Comparison of ENCODE assay signal across 8 cellular contexts in the genomic region with DNA sequence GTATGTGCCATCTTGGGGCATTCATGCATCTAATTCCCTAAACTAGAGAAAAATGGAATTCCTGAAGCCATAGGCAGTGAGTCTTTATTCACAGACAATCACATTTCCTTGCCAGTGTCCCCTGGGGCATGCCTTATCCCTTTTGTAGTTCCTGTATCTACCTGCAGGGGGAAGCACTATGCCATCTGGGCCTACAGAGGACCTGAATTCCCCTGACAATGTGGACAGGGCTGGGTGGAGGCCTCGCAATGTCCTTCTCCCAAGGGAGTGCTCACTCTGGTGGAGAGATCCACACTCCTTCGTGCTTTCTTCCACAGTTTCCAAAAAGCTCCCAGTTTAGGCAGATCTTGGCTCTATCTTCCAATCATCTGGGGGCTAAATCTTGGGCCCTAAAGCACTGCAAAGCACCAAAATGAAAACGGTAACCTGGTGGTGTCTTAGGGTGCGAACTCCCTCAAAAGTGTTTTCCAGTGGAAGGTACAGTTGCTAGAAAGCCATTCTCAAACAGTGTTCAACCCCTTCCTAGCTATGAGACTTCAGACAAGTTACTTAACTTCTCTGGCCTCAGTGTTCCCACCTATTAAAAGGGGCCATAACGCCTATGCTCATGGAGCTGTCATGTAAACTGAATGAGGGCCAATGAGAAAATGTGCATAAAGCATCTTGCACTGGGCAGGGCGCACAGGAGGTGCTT. TPM values are rescaled to one million over a fixed set of nuclear protein-coding genes. Genes with fewer than 3 reads are reported as not detected.
DNase-seq lines count a peak whose midpoint lies in the region; ATAC-seq, FAIRE-seq and TF ChIP-seq lines count a peak whose summit lies in the region.

No MANE protein-coding gene starts in this region.

- H3K27me3 Mint-ChIP-seq in activated CD8-positive, alpha-beta T cell treated with anti-CD3 and anti-CD28 coated beads for 36 hours, result no peaks in the 10 kb centered on the region

- H3K79me1 ChIP-seq in H1 (ENCODE audit: low read depth, low read length), result no peaks in the 10 kb centered on the region

- no peak overlapping the region for H3K27ac ChIP-seq in H1 (ENCODE audit: low read depth, low read length)

- H3K9me3 Mint-ChIP-seq in activated CD8-positive, alpha-beta T cell treated with anti-CD3 and anti-CD28 coated beads for 36 hours, result no peaks in the 10 kb centered on the region

- no peak for TF ChIP-seq POLR2A in H1 (IDR thresholded peaks at IDR 0.05; ENCODE audit: control extremely low read depth in 1 of 2, low read depth in 2 of 2, low read length in 2 of 2)

- H4K91ac ChIP-seq in H1 (replicated peaks; ENCODE audit: insufficient read length, low read length), result no peak overlapping the region

- POLR2A ChIA-PET in activated CD8-positive, alpha-beta T cell treated with anti-CD3 and anti-CD28 coated beads for 36 hours (lab: Charles Lee), result interaction anchor here (0.7 kb wide), 1 partner anchor 20 kb away, joined by 3 read pairs; no protein-coding TSS in a partner anchor
- POLR2A ChIA-PET in H1 (lab: Charles Lee; ENCODE audit: partially characterized antibody), result interaction anchor here (0.7 to 1.8 kb wide), 3 partner anchors 10 to 125 kb away, joined by 3 to 5 read pairs (median 4); no protein-coding TSS in a partner anchor

- no peak overlapping the region for H2BK5ac ChIP-seq in H1 (ENCODE audit: low read depth, low read length)

- H4K8ac ChIP-seq in H1 (ENCODE audit: extremely low read depth, insufficient read depth, low read length), result no peak overlapping the region

- TF ChIP-seq CTCF in activated CD8-positive, alpha-beta T cell treated with anti-CD3 and anti-CD28 coated beads for 36 hours (IDR thresholded peaks at IDR 0.05), result peak; percentile 87
- peak; percentile 70 to 86 (median 81) for TF ChIP-seq CTCF in H1 (IDR thresholded peaks at IDR 0.05; ENCODE audit: control extremely low read depth in 1 of 3, insufficient read depth in 1 of 3, low read depth in 1 of 3, low read length in 3 of 3)

- no peaks in the 10 kb centered on the region; the same call in 1 of the 2 replicates for H3K23me2 ChIP-seq in H1 (ENCODE audit: low read depth, low read length)

- H2BK12ac ChIP-seq in H1 (ENCODE audit: low read depth, low read length), result no peak overlapping the region

- H3K4me3 ChIP-seq in H1 (ENCODE audit: extremely low read depth in 1 of 4, insufficient read depth in 2 of 4, low read depth in 3 of 4, low read length in 4 of 4), result no peak overlapping the region

- ATAC-seq in GM18517 (IDR thresholded peaks at IDR 0.05; ENCODE audit: unreplicated experiment) (peak; percentile 52), HG03378 (IDR thresholded peaks at IDR 0.05; ENCODE audit: unreplicated experiment) (peak; percentile 44)
- ATAC-seq in activated CD8-positive, alpha-beta T cell treated with anti-CD3 and anti-CD28 coated beads for 36 hours, result peak; percentile 78

- no peaks in the 10 kb centered on the region for H3K9me3 ChIP-seq in H1 (ENCODE audit: insufficient read depth in 2 of 2, low read depth in 1 of 2, low read length in 1 of 2)

- intact Hi-C loops in activated CD8-positive, alpha-beta T cell treated with anti-CD3 and anti-CD28 coated beads for 36 hours (cut with micrococcal nuclease), result loop anchor here (1.0 kb wide), 1 partner anchor 166 kb away; no protein-coding TSS in a partner anchor

- no peaks in the 10 kb centered on the region for H3K36me3 ChIP-seq in H1 (ENCODE audit: control insufficient read depth in 2 of 4, insufficient read depth in 4 of 4, low read length in 3 of 4)

- no peaks in the 10 kb centered on the region for H4K20me1 ChIP-seq in H1 (replicated peaks in 1 of 2; ENCODE audit: control insufficient read depth in 1 of 2, insufficient read depth in 2 of 2, low read length in 2 of 2)

- H3K4me1 Mint-ChIP-seq in activated CD8-positive, alpha-beta T cell treated with anti-CD3 and anti-CD28 coated beads for 36 hours (ENCODE audit: low read depth), result peaks cover 27% of the 10 kb centered on the region

- no peak overlapping the region for H2BK20ac ChIP-seq in H1 (ENCODE audit: low read length)

- peak; percentile 48 for FAIRE-seq in H1 (lab: Jason Lieb, UNC)

- H3K23ac ChIP-seq in H1 (ENCODE audit: insufficient read length), result no peak overlapping the region

- H3K4me3 Mint-ChIP-seq in activated CD8-positive, alpha-beta T cell treated with anti-CD3 and anti-CD28 coated beads for 36 hours, result no peak overlapping the region

- no peak overlapping the region for H2BK120ac ChIP-seq in H1 (replicated peaks; ENCODE audit: low read depth, low read length)

- H3K14ac ChIP-seq in H1 (ENCODE audit: insufficient read length), result no peak overlapping the region

- peak; percentile 83 to 86 for TF ChIP-seq RAD21 in H1 (IDR thresholded peaks at IDR 0.05 in 1 of 2, conservative IDR thresholded peaks at IDR 0.05 in 1 of 2; ENCODE audit: low read depth in 2 of 2, low read length in 2 of 2)

- H3K56ac ChIP-seq in H1 (replicated peaks; ENCODE audit: insufficient read length, low read depth, low read length), result no peak overlapping the region

- no peak overlapping the region for H2BK15ac ChIP-seq in H1 (ENCODE audit: low read length)

- no peak overlapping the region for H4K5ac ChIP-seq in H1 (ENCODE audit: insufficient read length, low read depth, low read length)

- H3K18ac ChIP-seq in H1 (ENCODE audit: extremely low read depth, low read length), result no peak overlapping the region

- H2AK5ac ChIP-seq in H1 (ENCODE audit: low read depth, low read length), result no peak overlapping the region

- no peaks in the 10 kb centered on the region for H3K27me3 ChIP-seq in H1 (replicated peaks in 1 of 4; ENCODE audit: control insufficient read depth in 3 of 4, extremely low read depth in 1 of 4, insufficient read depth in 3 of 4, low read length in 3 of 4)

- no peak overlapping the region for H2AFZ ChIP-seq in H1 (ENCODE audit: low read length)

- no peaks in the 10 kb centered on the region for H3K36me3 Mint-ChIP-seq in activated CD8-positive, alpha-beta T cell treated with anti-CD3 and anti-CD28 coated beads for 36 hours (ENCODE audit: low read depth)

- 70% methylated on average over 6 of the region's 6 CpGs; no CpG with 5 or more reads in 1 of the 2 experiments for WGBS in H1 (ENCODE audit: extremely low coverage in 1 of 2, insufficient coverage in 1 of 2, insufficient read length in 1 of 2, insufficient replicate concordance in 2 of 2, low coverage in 1 of 2, low lambda C conversion rate in 2 of 2, missing lambda C conversion rate in 1 of 2), 2 experiments

- CTCF ChIA-PET in activated CD8-positive, alpha-beta T cell treated with anti-CD3 and anti-CD28 coated beads for 36 hours (lab: Charles Lee), result interaction anchor here (0.7 to 6.8 kb wide), 23 partner anchors 11 to 174 kb away, joined by 3 to 95 read pairs (median 3); partner anchors contain the start of genes ATP6V1G1 and WHRN
- CTCF ChIA-PET in H1 (lab: Charles Lee; ENCODE audit: partially characterized antibody), result interaction anchor here (0.6 to 7.1 kb wide), 47 partner anchors 7 to 419 kb away, joined by 3 to 89 read pairs (median 5); partner anchors contain the start of gene WHRN

- TF ChIP-seq EP300 in H1 (IDR thresholded peaks at IDR 0.05; ENCODE audit: borderline replicate concordance in 1 of 2, low read depth in 2 of 2, low read length in 2 of 2), result no peak

- H3K79me2 ChIP-seq in H1 (ENCODE audit: control insufficient read depth in 1 of 2, insufficient read depth in 2 of 2, low read length in 2 of 2), result no peaks in the 10 kb centered on the region

- H3K27ac Mint-ChIP-seq in activated CD8-positive, alpha-beta T cell treated with anti-CD3 and anti-CD28 coated beads for 36 hours, result peak overlapping the region; percentile 9

- H3K4me1 ChIP-seq in H1 (replicated peaks in 1 of 4; ENCODE audit: control insufficient read depth in 3 of 4, insufficient read depth in 4 of 4, low read length in 3 of 4), result peaks cover 0 to 3% (median 0%) of the 10 kb centered on the region in 4 experiments; a peak in 3 of 7 replicates

- no peak overlapping the region for H3K9ac ChIP-seq in H1 (replicated peaks in 1 of 4; ENCODE audit: extremely low read depth in 1 of 4, low read depth in 3 of 4, low read length in 3 of 4)

- H3K4me2 ChIP-seq in H1 (ENCODE audit: insufficient read depth in 1 of 2, low read depth in 2 of 2, low read length in 2 of 2), result no peak overlapping the region

- H3K4ac ChIP-seq in H1 (replicated peaks; ENCODE audit: insufficient read length, low read depth, low read length), result no peak overlapping the region

- peak; percentile 86 for DNase-seq in AG08396 (ENCODE audit: low spot score)
- DNase-seq in NCI-H748 treated with DMSO at 0.1 percent for 48 hours (lab: John Stamatoyannopoulos, UW), result peak; percentile 41
- DNase-seq in activated CD8-positive, alpha-beta T cell treated with anti-CD3 and anti-CD28 coated beads for 36 hours, result peak; percentile 73
- peak in 1 of 2 experiments; percentile 78 for DNase-seq in H1 (ENCODE audit: low read depth in 1 of 2, low spot score in 2 of 2)
- DNase-seq in middle frontal gyrus (ENCODE audit: extremely low spot score, low spot score), result peak; percentile 73
- DNase-seq in stromal cell of bone marrow (ENCODE audit: low read depth), result peak; percentile 44

TF ChIP-seq in H1, 55 proteins besides CTCF, POLR2A, EP300 and RAD21 (continues in another document):
- TF ChIP-seq TEAD4 (IDR thresholded peaks at IDR 0.05; ENCODE audit: low read depth, low read length), result peak; percentile 51; the same call in 1 of the 2 replicates
- TF ChIP-seq SUZ12 (IDR thresholded peaks at IDR 0.05; ENCODE audit: low read length), result no peak
- no peak for TF ChIP-seq NANOG (IDR thresholded peaks at IDR 0.05; ENCODE audit: insufficient read depth, low read depth, low read length, poor library complexity, severe bottlenecking)
- no peak for TF ChIP-seq RBBP5 (IDR thresholded peaks at IDR 0.05; ENCODE audit: borderline replicate concordance, low read depth, low read length)
- no peak for TF ChIP-seq MAFK (IDR thresholded peaks at IDR 0.05; ENCODE audit: low read depth, low read length)

RNA-seq across cellular contexts. Expression of gene WHRN, which starts 17.5 kb away (rescaled TPM):
- 10 to 100 TPM; 12.6 to 14.9 TPM for total RNA-seq in activated CD8-positive, alpha-beta T cell treated with anti-CD3 and anti-CD28 coated beads for 36 hours
- total RNA-seq in H1 (2021; fragmentation: NEBNext Ultra II Directional; extraction: Animal tissue kit (Norgen Biotek cat#: 25700)), result 7.4 and 7.7 TPM in 2 replicates
- 4.4 and 8.3 TPM in 2 replicates for polyA plus RNA-seq in H1 (2011; rRNA removed)
- 5.8 TPM for polyA plus RNA-seq in H1 (2011; cell fraction: cytosol; rRNA removed)
- 22.8 TPM for polyA plus RNA-seq in H1 (2011; cell fraction: nucleus; rRNA removed)
- 5.0 to 8.2 TPM (median 7.4 TPM) in 4 replicates for polyA plus RNA-seq in H1 (2012, experiment 1 of 2)
- polyA plus RNA-seq in H1 (2012, experiment 2 of 2), result 3.5 TPM
- polyA plus RNA-seq in H1 (2013, experiment 1 of 2), result 5.3 TPM
- polyA plus RNA-seq in H1 (2013, experiment 2 of 2), result 5.1 TPM
- 1.7 and 2.1 TPM in 2 replicates for polyA minus RNA-seq in H1 (2011; rRNA and poly(A)+ RNA removed)
- 3.9 TPM for polyA minus RNA-seq in H1 (2011; cell fraction: cytosol; rRNA and poly(A)+ RNA removed)
- polyA minus RNA-seq in H1 (2011; cell fraction: nucleus; rRNA and poly(A)+ RNA removed), result 11.9 TPM
